8 cellular contexts compared by ENCODE assay signal in the genomic region with DNA sequence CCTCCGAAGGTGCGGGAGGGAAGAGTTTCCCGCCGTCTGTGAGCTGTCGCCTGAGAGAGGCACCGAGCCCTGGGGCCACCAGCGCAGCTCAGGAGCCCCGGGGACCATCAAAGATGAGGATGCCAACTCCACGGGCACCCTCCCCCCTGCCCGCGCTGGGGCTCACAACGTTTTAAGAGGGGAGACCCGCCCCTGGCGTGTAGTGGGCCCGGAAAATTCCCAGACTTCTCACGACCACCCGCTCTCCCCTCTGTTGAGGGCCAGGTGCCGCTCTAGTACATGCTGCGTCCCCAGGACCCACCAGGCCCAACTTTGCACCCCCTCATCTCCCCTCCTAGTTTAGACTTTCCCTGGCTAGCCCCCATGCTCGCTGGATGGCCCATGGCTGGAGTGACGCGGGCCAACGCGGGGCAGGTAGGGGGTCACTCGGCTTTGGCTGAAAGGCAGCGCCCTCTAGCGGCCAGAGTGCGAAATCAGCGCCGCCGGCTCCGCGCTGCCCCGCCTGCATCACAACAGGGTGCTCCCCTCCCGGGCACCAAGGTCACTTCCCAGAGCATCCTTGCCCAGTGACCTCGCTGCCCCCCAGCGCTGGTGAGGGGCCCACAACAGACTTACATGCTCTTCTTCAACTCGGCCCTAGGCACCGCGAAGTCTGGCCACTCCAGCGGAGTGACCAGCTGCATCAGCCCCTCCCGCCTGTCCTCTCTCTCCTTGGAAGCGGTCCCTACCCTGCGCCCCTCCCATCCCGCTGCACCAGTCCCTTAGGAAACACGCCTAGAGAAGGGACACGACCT. TPM values are rescaled to one million over a fixed set of nuclear protein-coding genes. Genes with fewer than 3 reads are reported as not detected.
DNase-seq lines count a peak whose midpoint lies in the region; ATAC-seq and TF ChIP-seq lines count a peak whose summit lies in the region.

No MANE protein-coding gene starts in this region.

- H3K36me3 ChIP-seq in BLaER1 (no peaks in the 10 kb centered on the region), aorta (ENCODE audit: control insufficient read depth in 1 of 2, insufficient read depth in 2 of 2, low read length in 1 of 2) (no peaks in the 10 kb centered on the region)

- ATAC-seq in GM19372 (IDR thresholded peaks at IDR 0.05; ENCODE audit: low read depth, unreplicated experiment) (peak; percentile 61), aorta (ENCODE audit: low FRiP score) (peak; percentile 93)

- H3K27ac Mint-ChIP-seq in T-helper 1 cell treated with Interleukin-12 subunit alpha and Interleukin-12 subunit beta and Interleukin-4 antibody, amounts not matched to agents 30 μg/mL and 1 μg/mL, for 36 hours: no peak overlapping the region

- 4 to 5% methylated on average over 46 to 47 of the region's 47 CpGs for WGBS in aorta, 2 donors

- H3K4me2 ChIP-seq in BLaER1: peak overlapping the region; percentile 82

- TF ChIP-seq CTCF in LNCAP (IDR thresholded peaks at IDR 0.05) (peak; percentile 99), retinal pigment epithelial cell (conservative IDR thresholded peaks at IDR 0.05; ENCODE audit: low read depth, low read length) (peak; percentile 82)

- peaks cover 10% of the 10 kb centered on the region for H3K4me1 Mint-ChIP-seq in T-helper 1 cell treated with Interleukin-12 subunit alpha and Interleukin-12 subunit beta and Interleukin-4 antibody, amounts not matched to agents 30 μg/mL and 1 μg/mL, for 36 hours (ENCODE audit: low read depth)

- peak overlapping the region; percentile 64 for H3K4me3 Mint-ChIP-seq in T-helper 1 cell treated with Interleukin-12 subunit alpha and Interleukin-12 subunit beta and Interleukin-4 antibody, amounts not matched to agents 30 μg/mL and 1 μg/mL, for 36 hours

- H3K9me3 Mint-ChIP-seq in T-helper 1 cell treated with Interleukin-12 subunit alpha and Interleukin-12 subunit beta and Interleukin-4 antibody, amounts not matched to agents 30 μg/mL and 1 μg/mL, for 36 hours: no peaks in the 10 kb centered on the region

- H4K20me1 ChIP-seq in BLaER1: no peaks in the 10 kb centered on the region

- 0 out of 2 replicates have a peak overlapping the region, but pooled peaks have one; percentile 46 for H3K4me3 ChIP-seq in BLaER1
- H3K4me3 ChIP-seq in retinal pigment epithelial cell (ENCODE audit: low read length): peak overlapping the region; percentile 49
- H3K4me3 ChIP-seq in aorta (ENCODE audit: low read length in 2 of 2): no peak overlapping the region

- H3K27ac ChIP-seq in BLaER1 (no peak overlapping the region), aorta (ENCODE audit: low read depth in 1 of 2, low read length in 2 of 2) (no peak overlapping the region)

- H3K9ac ChIP-seq in BLaER1: no peak overlapping the region

- H3K4me1 ChIP-seq in BLaER1 (peaks cover 8% of the 10 kb centered on the region; the same call in 1 of the 2 replicates), aorta (ENCODE audit: control insufficient read depth in 1 of 2, insufficient read depth in 2 of 2, low read length in 2 of 2) (no peaks in the 10 kb centered on the region)

- no peaks in the 10 kb centered on the region for H3K9me3 ChIP-seq in BLaER1
- H3K9me3 ChIP-seq in aorta (ENCODE audit: control insufficient read depth, low read length): no peaks in the 10 kb centered on the region

- H3K36me3 Mint-ChIP-seq in T-helper 1 cell treated with Interleukin-12 subunit alpha and Interleukin-12 subunit beta and Interleukin-4 antibody, amounts not matched to agents 30 μg/mL and 1 μg/mL, for 36 hours (ENCODE audit: low read depth): no peaks in the 10 kb centered on the region

- H3K27me3 Mint-ChIP-seq in T-helper 1 cell treated with Interleukin-12 subunit alpha and Interleukin-12 subunit beta and Interleukin-4 antibody, amounts not matched to agents 30 μg/mL and 1 μg/mL, for 36 hours (ENCODE audit: low read depth): peaks cover 22% of the 10 kb centered on the region

- peaks cover 13% of the 10 kb centered on the region for H3K27me3 ChIP-seq in BLaER1
- no peaks in the 10 kb centered on the region for H3K27me3 ChIP-seq in aorta (ENCODE audit: control insufficient read depth in 1 of 2, insufficient read depth in 2 of 2, low read length in 1 of 2)

- intact Hi-C loops in aorta (cut with DNase I): no loop called here

- DNase-seq in amniotic stem cell (lab: John Stamatoyannopoulos, UW) (peak; percentile 18), hepatic stellate cell (ENCODE audit: low spot score) (peak; percentile 73), retinal pigment epithelial cell (ENCODE audit: low read depth) (no peak), aorta (peak; percentile 83 to 92)

RNA-seq across cellular contexts. Expression of a gene that starts 1.8 kb away (rescaled TPM):
- total RNA-seq in aorta: under 1 TPM in 1 of 2 donors, not detected in 1; 0.30 TPM
- 1 to 10 TPM in 1 of 2 donors, not detected in 1; 1.0 TPM for polyA plus RNA-seq in aorta

RNA-seq across cellular contexts. Expression of a gene that starts 13.9 kb away (rescaled TPM):
- 1 to 10 TPM in 1 of 2 donors, under 1 TPM in 1; 0.48 to 1.2 TPM for total RNA-seq in aorta
- 10 to 100 TPM in 1 of 2 donors, 1 to 10 TPM in 1; 1.0 to 25.5 TPM for polyA plus RNA-seq in aorta

Comparison
In these comparisons a context has a peak if more than half of its experiments do, and no peak if none do; other contexts are left out.
1. H3K4me3 ChIP-seq: peak in BLaER1 (single experiment) and retinal pigment epithelial cell (single experiment); none in aorta (0 of 2).